In the genomic region with DNA sequence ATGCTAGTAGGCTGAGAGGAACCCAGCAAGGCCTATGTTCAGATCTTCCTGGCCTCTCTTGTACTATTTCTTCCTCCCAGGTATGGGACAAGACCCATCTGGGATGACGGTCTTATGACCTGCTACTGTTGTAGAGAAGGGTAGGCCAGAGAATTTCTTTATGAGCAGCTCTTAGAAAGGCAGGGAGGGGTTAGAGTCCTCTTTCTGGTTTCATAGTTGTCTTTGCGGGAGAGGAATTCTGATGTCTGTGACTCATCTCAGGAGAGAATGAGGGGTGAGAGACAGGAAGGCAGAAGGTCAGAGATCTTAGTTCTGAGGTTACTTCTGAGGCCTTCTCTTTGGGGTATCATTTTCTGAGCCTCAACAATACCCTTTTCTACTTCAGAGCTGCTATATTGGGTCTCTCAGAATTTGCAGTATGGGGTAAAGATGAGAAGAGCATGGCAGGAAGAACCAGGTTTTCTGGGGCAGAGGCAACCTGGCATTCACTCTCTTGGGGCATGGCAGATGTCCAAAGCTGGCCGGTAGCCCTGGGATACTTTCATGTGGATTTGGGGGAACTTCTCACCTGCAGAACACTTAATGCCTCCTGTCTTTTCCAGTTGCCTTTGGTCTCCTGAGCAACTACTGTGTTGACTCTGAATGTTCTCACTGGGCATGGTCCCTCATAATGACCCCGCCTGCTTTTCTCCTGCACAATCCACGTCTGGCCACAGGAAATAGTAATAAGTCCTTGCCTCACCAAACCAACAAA, we compare ENCODE assay signal across 9 cellular contexts.
DNase-seq lines count a peak whose midpoint lies in the region; ATAC-seq, FAIRE-seq and TF ChIP-seq lines count a peak whose summit lies in the region.
"Had no signal": no experiment of that assay in that cellular context is flagged by ENCODE, and none has a peak within 500 bp of the region (broad histone marks: within the 10 kb centered on the region; RNA-seq: fewer than 3 reads in every experiment).

No MANE protein-coding gene starts in this region.

- H3K27ac ChIP-seq in Peyer's patch = no peak overlapping the region
- H3K27ac ChIP-seq: ovary had no signal

- H3K36me3 ChIP-seq in Peyer's patch = no peaks in the 10 kb centered on the region
- H3K36me3 ChIP-seq: ovary had no signal

- H3K27ac Mint-ChIP-seq in immature natural killer cell = peak overlapping the region in 4 of 6 donors; percentile 18 to 84 (median 57)

- no peaks in the 10 kb centered on the region for H3K9me3 Mint-ChIP-seq in immature natural killer cell

- H3K4me3 Mint-ChIP-seq in immature natural killer cell = peak overlapping the region in 1 of 5 donors; percentile 16

- peaks cover 15 to 49% (median 24%) of the 10 kb centered on the region in 3 donors for H3K36me3 Mint-ChIP-seq in immature natural killer cell

- H3K4me1 Mint-ChIP-seq in immature natural killer cell = peaks cover 14 to 15% of the 10 kb centered on the region in 2 donors

- no peaks in the 10 kb centered on the region for H3K9me3 ChIP-seq in Peyer's patch
- H3K9me3 ChIP-seq: ovary had no signal

- no peaks in the 10 kb centered on the region for H3K27me3 ChIP-seq in Peyer's patch
- H3K27me3 ChIP-seq: ovary had no signal

- DNase-seq in GM12892 (ENCODE audit: insufficient read length) (no peak), LHCN-M2 (ENCODE audit: low read depth) (peak; percentile 80), immature natural killer cell (no peak), Peyer's patch (no peak), NCI-H2107 (lab: John Stamatoyannopoulos, UW) (no peak), G401 (ENCODE audit: low spot score) (no peak)
- DNase-seq in stimulated activated CD4-positive, alpha-beta T cell treated with anti-CD3 and anti-CD28 coated beads, Interleukin-2, amount 100 ng/mL, for 48 hours = no peak
- DNase-seq: ovary had no signal

- no peaks in the 10 kb centered on the region for H3K4me1 ChIP-seq in Peyer's patch

- no peak for TF ChIP-seq CTCF in Peyer's patch (IDR thresholded peaks at IDR 0.05)

- FAIRE-seq in GM12892 (lab: Jason Lieb, UNC) = peak; percentile 74

- peak; percentile 93 for ATAC-seq in GM21786 (IDR thresholded peaks at IDR 0.05; ENCODE audit: unreplicated experiment)

- TF ChIP-seq POLR2A in GM12892 (IDR thresholded peaks at IDR 0.05; ENCODE audit: low read depth, low read length) (no peak), Peyer's patch (IDR thresholded peaks at IDR 0.05) (no peak)

- H3K4me3 ChIP-seq in Peyer's patch = no peak overlapping the region
- H3K4me3 ChIP-seq: ovary had no signal

- in situ Hi-C loops in G401 (cut with HindIII; ENCODE audit: low sequenced_read_pairs) = no loop called here

- no peaks in the 10 kb centered on the region for H3K27me3 Mint-ChIP-seq in immature natural killer cell (ENCODE audit: low read depth in 3 of 3)
